Comparison of ENCODE assay signal across 11 cellular contexts in genomic region chr7:77685219-77685618, GRCh38. TPM values are rescaled to one million over a fixed set of nuclear protein-coding genes. Genes with fewer than 3 reads are reported as not detected.
DNase-seq lines count a peak whose midpoint lies in the region; ATAC-seq, FAIRE-seq and TF ChIP-seq lines count a peak whose summit lies in the region.
"Had no signal": no experiment of that assay in that cellular context is flagged by ENCODE, and none has a peak within 500 bp of the region (broad histone marks: within the 10 kb centered on the region; RNA-seq: fewer than 3 reads in every experiment).

No MANE protein-coding gene starts in this region.

- no TSS peak for BruUV-seq in HepG2 (replicated peaks; lab: Mats Ljungman, UMichigan)

- peaks cover 4% of the 10 kb centered on the region for H4K20me1 ChIP-seq in HepG2 (ENCODE audit: insufficient read depth, low read length)

- no peak for FAIRE-seq in HepG2 (lab: Jason Lieb, UNC)

- POLR2A ChIA-PET in HepG2 (lab: Yijun Ruan, JAX), result interaction anchor here (0.6 to 0.8 kb wide), 2 partner anchors 11 to 34 kb away, joined by 3 read pairs; partner anchors contain the start of gene RSBN1L
- POLR2A ChIA-PET in activated CD8-positive, alpha-beta T cell treated with anti-CD3 and anti-CD28 coated beads for 36 hours (lab: Charles Lee), result interaction anchor here (1.2 kb wide), 1 partner anchor 10 kb away, joined by 3 read pairs; no protein-coding TSS in a partner anchor

- H3K9me3 Mint-ChIP-seq in activated CD8-positive, alpha-beta T cell treated with anti-CD3 and anti-CD28 coated beads for 36 hours, result peaks cover 2% of the 10 kb centered on the region

- ATAC-seq in HepG2 (peak; percentile 48; the same call in 2 of the 3 replicates), upper lobe of right lung (peak; percentile 94), GM21825 (IDR thresholded peaks at IDR 0.05; ENCODE audit: unreplicated experiment) (no peak)
- no peak for ATAC-seq in activated CD8-positive, alpha-beta T cell treated with anti-CD3 and anti-CD28 coated beads for 36 hours
- ATAC-seq: stimulated activated naive CD8-positive, alpha-beta T cell treated with anti-CD3 and anti-CD28 coated beads, Interleukin-15, amount 100 ng/mL, for 72 hours had no signal

- TF ChIP-seq CTCF in cardiac muscle cell (IDR thresholded peaks at IDR 0.05; ENCODE audit: low read depth, low read length) (no peak), left ventricle myocardium inferior (IDR thresholded peaks at IDR 0.05; ENCODE audit: borderline replicate concordance) (no peak), HepG2 (CRISPR knock-in tag; IDR thresholded peaks at IDR 0.05) (no peak), upper lobe of right lung (IDR thresholded peaks at IDR 0.05) (no peak)
- TF ChIP-seq CTCF in activated CD8-positive, alpha-beta T cell treated with anti-CD3 and anti-CD28 coated beads for 36 hours (IDR thresholded peaks at IDR 0.05), result no peak

- CTCF ChIA-PET in HepG2 (lab: Yijun Ruan, JAX; ENCODE audit: low intra/inter-chr PET ratio, low total read pairs), result no interaction called here
- CTCF ChIA-PET in activated CD8-positive, alpha-beta T cell treated with anti-CD3 and anti-CD28 coated beads for 36 hours (lab: Charles Lee), result interaction anchor here (0.9 to 2.2 kb wide), 4 partner anchors 11 to 95 kb away, joined by 3 to 7 read pairs (median 5); partner anchors contain the start of gene RSBN1L

- no peak for TF ChIP-seq RAD21 in HepG2 (CRISPR knock-in tag; IDR thresholded peaks at IDR 0.05)

- H3K36me3 ChIP-seq in cardiac muscle cell (peaks cover 14% of the 10 kb centered on the region), left ventricle myocardium inferior (peaks cover 21% of the 10 kb centered on the region), adipocyte (ENCODE audit: control insufficient read depth, insufficient read depth, low read length, severe bottlenecking) (peaks cover 8% of the 10 kb centered on the region), HepG2 (replicated peaks in 1 of 2; ENCODE audit: control insufficient read depth in 1 of 2, insufficient read depth in 2 of 2, low read length in 2 of 2) (peaks cover 7 to 30% of the 10 kb centered on the region in 2 experiments; a peak in 4 of 5 replicates), upper lobe of right lung (peaks cover 12% of the 10 kb centered on the region)

- H3K9ac ChIP-seq in adipocyte (ENCODE audit: low read length), result no peak overlapping the region
- no peak overlapping the region for H3K9ac ChIP-seq in HepG2 (ENCODE audit: insufficient read depth, low read depth, low read length)

- 72% methylated on average over 6 of the region's 6 CpGs for WGBS in HepG2 (ENCODE audit: low lambda C conversion rate)

- peak in 1 of 2 donors; percentile 51 for DNase-seq in cardiac muscle cell (ENCODE audit: low read depth in 1 of 2, low spot score in 1 of 2)
- DNase-seq in left ventricle myocardium inferior, result no peak
- no peak for DNase-seq in adipocyte (ENCODE audit: low read depth)
- DNase-seq in HepG2 (ENCODE audit: low spot score), result peak; percentile 27
- no peak for DNase-seq in upper lobe of right lung
- DNase-seq in NCI-H128 (lab: John Stamatoyannopoulos, UW; ENCODE audit: unreplicated experiment), result no peak
- DNase-seq in activated CD8-positive, alpha-beta T cell treated with anti-CD3 and anti-CD28 coated beads for 36 hours, result no peak
- DNase-seq: stimulated activated naive CD8-positive, alpha-beta T cell treated with anti-CD3 and anti-CD28 coated beads, Interleukin-15, amount 100 ng/mL, for 72 hours; WERI-Rb-1 had no signal

- H3K27ac Mint-ChIP-seq in activated CD8-positive, alpha-beta T cell treated with anti-CD3 and anti-CD28 coated beads for 36 hours, result no peak overlapping the region
- H3K27ac Mint-ChIP-seq: activated naive CD8-positive, alpha-beta T cell; stimulated activated naive CD8-positive, alpha-beta T cell treated with anti-CD3 and anti-CD28 coated beads, Interleukin-15, amount 100 ng/mL, for 72 hours had no signal

- H3K4me1 ChIP-seq in cardiac muscle cell (ENCODE audit: low read depth) (peaks cover 5% of the 10 kb centered on the region), left ventricle myocardium inferior (peaks cover 19% of the 10 kb centered on the region), adipocyte (ENCODE audit: control insufficient read depth, insufficient read depth, low read length) (peaks cover 43% of the 10 kb centered on the region), HepG2 (ENCODE audit: insufficient read depth, low read length) (peaks cover 44% of the 10 kb centered on the region), upper lobe of right lung (peaks cover 17% of the 10 kb centered on the region)

- H3K4me3 ChIP-seq in cardiac muscle cell (no peak overlapping the region), left ventricle myocardium inferior (no peak overlapping the region), adipocyte (ENCODE audit: low read length) (peak overlapping the region; percentile 4), HepG2 (replicated peaks in 1 of 3; ENCODE audit: insufficient read depth in 1 of 3, low read depth in 2 of 3, low read length in 3 of 3) (no peak overlapping the region), upper lobe of right lung (no peak overlapping the region)

- no peak for TF ChIP-seq EP300 in HepG2 (IDR thresholded peaks at IDR 0.05; ENCODE audit: low read depth in 2 of 2, low read length in 2 of 2)
- no peak for TF ChIP-seq EP300 in HepG2 (CRISPR knock-in tag; IDR thresholded peaks at IDR 0.05; ENCODE audit: borderline replicate concordance)

- H3K79me2 ChIP-seq in HepG2 (ENCODE audit: insufficient read depth, low read length), result peaks cover 38% of the 10 kb centered on the region

- peaks cover 20% of the 10 kb centered on the region for H3K4me1 Mint-ChIP-seq in activated CD8-positive, alpha-beta T cell treated with anti-CD3 and anti-CD28 coated beads for 36 hours (ENCODE audit: low read depth)

- no peak for TF ChIP-seq POLR2A in HepG2 (IDR thresholded peaks at IDR 0.05; ENCODE audit: insufficient read depth in 1 of 2, low read depth in 2 of 2, low read length in 2 of 2)

- peaks cover 24% of the 10 kb centered on the region for H3K36me3 Mint-ChIP-seq in activated CD8-positive, alpha-beta T cell treated with anti-CD3 and anti-CD28 coated beads for 36 hours (ENCODE audit: low read depth)

- no peaks in the 10 kb centered on the region for H3K27me3 Mint-ChIP-seq in activated CD8-positive, alpha-beta T cell treated with anti-CD3 and anti-CD28 coated beads for 36 hours
- H3K27me3 Mint-ChIP-seq: activated naive CD8-positive, alpha-beta T cell; stimulated activated naive CD8-positive, alpha-beta T cell treated with anti-CD3 and anti-CD28 coated beads, Interleukin-15, amount 100 ng/mL, for 72 hours had no signal

- peak overlapping the region; percentile 53 for H3K27ac ChIP-seq in cardiac muscle cell
- no peak overlapping the region for H3K27ac ChIP-seq in left ventricle myocardium inferior (replicated peaks)
- H3K27ac ChIP-seq in HepG2 (ENCODE audit: extremely low read length, insufficient read depth, low read length), result no peak overlapping the region
- peak overlapping the region; percentile 44 for H3K27ac ChIP-seq in upper lobe of right lung
- H3K27ac ChIP-seq: WERI-Rb-1 had no signal

- no peaks in the 10 kb centered on the region for H3K27me3 ChIP-seq in cardiac muscle cell
- H3K27me3 ChIP-seq in left ventricle myocardium inferior (ENCODE audit: low read depth), result no peaks in the 10 kb centered on the region
- no peaks in the 10 kb centered on the region for H3K27me3 ChIP-seq in adipocyte (replicated peaks; ENCODE audit: control insufficient read depth, insufficient read depth, low read length)
- no peaks in the 10 kb centered on the region for H3K27me3 ChIP-seq in HepG2 (ENCODE audit: control insufficient read depth in 1 of 2, insufficient read depth in 2 of 2, low read length in 2 of 2)
- H3K27me3 ChIP-seq in upper lobe of right lung, result no peaks in the 10 kb centered on the region

- H3K4me3 Mint-ChIP-seq in activated CD8-positive, alpha-beta T cell treated with anti-CD3 and anti-CD28 coated beads for 36 hours, result no peak overlapping the region
- H3K4me3 Mint-ChIP-seq: activated naive CD8-positive, alpha-beta T cell; stimulated activated naive CD8-positive, alpha-beta T cell treated with anti-CD3 and anti-CD28 coated beads, Interleukin-15, amount 100 ng/mL, for 72 hours had no signal

- in situ Hi-C loops in HepG2 (cut with HindIII; ENCODE audit: extremely low pct_ligation_motif_present, low pct_unique_long_range_greater_than_20kb), result no loop called here

- intact Hi-C loops in left ventricle myocardium inferior (cut with micrococcal nuclease) (no loop called here), HepG2 (cut with micrococcal nuclease; ENCODE audit: unreplicated experiment) (no loop called here), upper lobe of right lung (cut with DNase I) (no loop called here)
- intact Hi-C loops in activated CD8-positive, alpha-beta T cell treated with anti-CD3 and anti-CD28 coated beads for 36 hours (cut with micrococcal nuclease), result no loop called here

- H3K9me3 ChIP-seq in cardiac muscle cell (ENCODE audit: low read depth) (no peaks in the 10 kb centered on the region), left ventricle myocardium inferior (replicated peaks) (no peaks in the 10 kb centered on the region), adipocyte (ENCODE audit: control insufficient read depth, low read length) (no peaks in the 10 kb centered on the region), HepG2 (ENCODE audit: low read length) (no peaks in the 10 kb centered on the region), upper lobe of right lung (no peaks in the 10 kb centered on the region)

- H2AFZ ChIP-seq in HepG2 (ENCODE audit: low read length), result no peak overlapping the region

- no peak overlapping the region for H3K4me2 ChIP-seq in HepG2 (ENCODE audit: low read depth, low read length)

RNA-seq across cellular contexts. Expression of gene RSBN1L, which starts 11.0 kb away (rescaled TPM):
- 13.6 and 24.6 TPM in 2 replicates for total RNA-seq in cardiac muscle cell
- 6.6 and 8.5 TPM in 2 replicates for polyA plus RNA-seq in cardiac muscle cell
- total RNA-seq in left ventricle myocardium inferior, result 7.8 TPM
- total RNA-seq in HepG2 (2016; rRNA removed; fragmentation: Illumina TruSeq; extraction: Trizol), result 21.3 and 25.9 TPM in 2 replicates
- 15.6 and 19.7 TPM in 2 replicates for total RNA-seq in HepG2 (2016; cell fraction: cytosol; rRNA removed; fragmentation: Illumina TruSeq; extraction: Trizol; ENCODE audit: low read depth)
- 18.9 and 19.6 TPM in 2 replicates for total RNA-seq in HepG2 (2016; cell fraction: insoluble cytoplasmic fraction; rRNA removed; fragmentation: Illumina TruSeq; extraction: Trizol)
- total RNA-seq in HepG2 (2016; cell fraction: membrane; rRNA removed; fragmentation: Illumina TruSeq; extraction: Trizol), result 10.7 and 11.3 TPM in 2 replicates
- 13.9 and 15.9 TPM in 2 replicates for total RNA-seq in HepG2 (2016; cell fraction: nucleus; rRNA removed; fragmentation: Illumina TruSeq; extraction: Trizol)
- polyA plus RNA-seq in HepG2 (2011; rRNA removed), result 7.7 and 7.9 TPM in 2 replicates
- 3.0 and 4.2 TPM in 2 replicates for polyA plus RNA-seq in HepG2 (2011; cell fraction: cytosol; rRNA removed)
- polyA plus RNA-seq in HepG2 (2011; cell fraction: nucleus; rRNA removed), result 5.1 and 6.1 TPM in 2 replicates
- polyA plus RNA-seq in HepG2 (2012), result 11.0 and 12.9 TPM in 2 replicates
- polyA plus RNA-seq in HepG2 (2016; cell fraction: cytosol; fragmentation: Illumina TruSeq; extraction: Trizol; ENCODE audit: low read depth), result 0.66 and 0.77 TPM in 2 replicates
- polyA plus RNA-seq in HepG2 (2016; cell fraction: insoluble cytoplasmic fraction; fragmentation: Illumina TruSeq; extraction: Trizol; ENCODE audit: low read depth), result 12.8 and 15.4 TPM in 2 replicates
- polyA plus RNA-seq in HepG2 (2016; cell fraction: membrane; fragmentation: Illumina TruSeq; extraction: Trizol; ENCODE audit: low read depth), result 1.9 TPM in 2 replicates
- 16.3 and 17.5 TPM in 2 replicates for polyA plus RNA-seq in HepG2 (2016; cell fraction: nucleus; fragmentation: Illumina TruSeq; extraction: Trizol; ENCODE audit: insufficient read depth, low read depth)
- polyA minus RNA-seq in HepG2 (2011; rRNA and poly(A)+ RNA removed; ENCODE audit: low replicate concordance), result 7.7 and 8.4 TPM in 2 replicates
- polyA minus RNA-seq in HepG2 (2011; cell fraction: cytosol; rRNA and poly(A)+ RNA removed), result 14.1 and 20.3 TPM in 2 replicates
- polyA minus RNA-seq in HepG2 (2011; cell fraction: nucleus; rRNA and poly(A)+ RNA removed), result 18.3 and 23.4 TPM in 2 replicates
- 27.7 TPM for total RNA-seq in upper lobe of right lung
- 10 to 100 TPM; 16.5 to 21.9 TPM for total RNA-seq in activated CD8-positive, alpha-beta T cell treated with anti-CD3 and anti-CD28 coated beads for 36 hours

Comparison
In these comparisons a context has a peak if more than half of its experiments do, and no peak if none do; other contexts are left out.
1. H3K27ac ChIP-seq: peak in cardiac muscle cell (single experiment) and upper lobe of right lung (single experiment); none in left ventricle myocardium inferior (single experiment) and HepG2 (single experiment).
2. ATAC-seq: peak in HepG2 (single experiment) and upper lobe of right lung (single experiment); none in GM21825 (single experiment) and activated CD8-positive, alpha-beta T cell treated with anti-CD3 and anti-CD28 coated beads for 36 hours (single experiment).